Comparison of ENCODE assay signal across 25 cellular contexts in genomic region chr7:35370694-35371093, GRCh38.
"Had no signal": no experiment of that assay in that cellular context is flagged by ENCODE, and none has a peak within 500 bp of the region (broad histone marks: within the 10 kb centered on the region; RNA-seq: fewer than 3 reads in every experiment).

No MANE protein-coding gene starts in this region.

- ATAC-seq: effector memory CD8-positive, alpha-beta T cell; heart right ventricle; left colon; natural killer cell; right lobe of liver; stimulated activated naive B cell treated with anti-CD40 and anti-IgM and Interleukin-4, amounts not matched to agents 10 μg/mL and 1 μg/mL and 100 μg/mL, for 72 hours had no signal

- H3K4me1 ChIP-seq: esophagus squamous epithelium, parathyroid adenoma, right lobe of liver, suprapubic skin, transverse colon, vagina had no signal

- H3K36me3 ChIP-seq: esophagus squamous epithelium, heart right ventricle, neutrophil, right lobe of liver, suprapubic skin, transverse colon, vagina had no signal

- H3K27me3 ChIP-seq: esophagus squamous epithelium, heart right ventricle, neutrophil, right lobe of liver, suprapubic skin, transverse colon, vagina had no signal

- H3K4me3 ChIP-seq: esophagus squamous epithelium, heart right ventricle, lung, right lobe of liver, suprapubic skin, transverse colon, vagina had no signal

- H3K9ac ChIP-seq: parathyroid adenoma had no signal

- H3K79me2 ChIP-seq: parathyroid adenoma had no signal

- H3K27ac ChIP-seq: esophagus squamous epithelium, heart right ventricle, neutrophil, parathyroid adenoma, right lobe of liver, suprapubic skin, transverse colon, vagina had no signal

- H3K4me1 Mint-ChIP-seq: memory B cell; natural killer cell; stimulated activated naive B cell treated with anti-CD40 and anti-IgM and Interleukin-4, amounts not matched to agents 10 μg/mL and 1 μg/mL and 100 μg/mL, for 72 hours had no signal

- H3K9me3 ChIP-seq: esophagus squamous epithelium, neutrophil, right lobe of liver, suprapubic skin, transverse colon, vagina had no signal

- H3K36me3 Mint-ChIP-seq: memory B cell; natural killer cell; stimulated activated naive B cell treated with anti-CD40 and anti-IgM and Interleukin-4, amounts not matched to agents 10 μg/mL and 1 μg/mL and 100 μg/mL, for 72 hours had no signal

- H3K27ac Mint-ChIP-seq: effector memory CD8-positive, alpha-beta T cell; memory B cell; natural killer cell; progenitor cell of endocrine pancreas; stimulated activated naive B cell treated with anti-CD40 and anti-IgM and Interleukin-4, amounts not matched to agents 10 μg/mL and 1 μg/mL and 100 μg/mL, for 72 hours; stimulated activated naive CD8-positive, alpha-beta T cell treated with anti-CD3 and anti-CD28 coated beads, Interleukin-15, Interleukin-2, amounts not matched to agents 100 ng/mL and 50 ng/mL, for 24 hours had no signal

- H3K4me3 Mint-ChIP-seq: effector memory CD8-positive, alpha-beta T cell; memory B cell; natural killer cell; stimulated activated naive B cell treated with anti-CD40 and anti-IgM and Interleukin-4, amounts not matched to agents 10 μg/mL and 1 μg/mL and 100 μg/mL, for 72 hours; stimulated activated naive CD8-positive, alpha-beta T cell treated with anti-CD3 and anti-CD28 coated beads, Interleukin-15, Interleukin-2, amounts not matched to agents 100 ng/mL and 50 ng/mL, for 24 hours had no signal

- H3K9me3 Mint-ChIP-seq: effector memory CD8-positive, alpha-beta T cell; natural killer cell had no signal

- H2AFZ ChIP-seq: parathyroid adenoma had no signal

- DNase-seq: cortex of kidney; effector memory CD8-positive, alpha-beta T cell; erythroblast; esophagus squamous epithelium; foreskin melanocyte; glutamatergic neuron; heart right ventricle; hippocampal formation; kidney glomerular epithelial cell; left colon; natural killer cell; right lobe of liver; small intestine; stimulated activated CD4-positive, alpha-beta T cell treated with anti-CD3 and anti-CD28 coated beads, Interleukin-15, amount 100 ng/mL, for 24 hours; stimulated activated CD4-positive, alpha-beta T cell treated with anti-CD3 and anti-CD28 coated beads, Interleukin-2, amount 100 ng/mL, for 48 hours; stimulated activated naive B cell treated with anti-CD40 and anti-IgM and Interleukin-4, amounts not matched to agents 10 μg/mL and 1 μg/mL and 100 μg/mL, for 72 hours; transverse colon had no signal
